In genomic region chr2:214671330-214671850, GRCh38 we compare ENCODE assay signal across 21 cellular contexts.
DNase-seq lines count a peak whose midpoint lies in the region; ATAC-seq, FAIRE-seq and TF ChIP-seq lines count a peak whose summit lies in the region.
"Had no signal": no experiment of that assay in that cellular context is flagged by ENCODE, and none has a peak within 500 bp of the region (broad histone marks: within the 10 kb centered on the region; RNA-seq: fewer than 3 reads in every experiment).

No MANE protein-coding gene starts in this region.

- TF ChIP-seq CTCF in HepG2 (CRISPR knock-in tag; IDR thresholded peaks at IDR 0.05): no peak
- no peak for TF ChIP-seq CTCF in right lobe of liver (IDR thresholded peaks at IDR 0.05)
- TF ChIP-seq CTCF in progenitor cell of endocrine pancreas (IDR thresholded peaks at IDR 0.05; ENCODE audit: unreplicated experiment): no peak
- no peak for TF ChIP-seq CTCF in coronary artery (IDR thresholded peaks at IDR 0.05)

- in situ Hi-C loops in HepG2 (cut with HindIII; ENCODE audit: extremely low pct_ligation_motif_present, low pct_unique_long_range_greater_than_20kb): no loop called here

- intact Hi-C loops in HepG2 (cut with micrococcal nuclease; ENCODE audit: unreplicated experiment): no loop called here
- intact Hi-C loops in right lobe of liver (cut with DNase I): no loop called here

- H3K9me3 ChIP-seq in HepG2 (ENCODE audit: low read length) (no peaks in the 10 kb centered on the region), right lobe of liver (no peaks in the 10 kb centered on the region), adipocyte (ENCODE audit: control insufficient read depth, low read length) (peaks cover 4% of the 10 kb centered on the region), mesodermal cell (ENCODE audit: control insufficient read depth, low read length) (no peaks in the 10 kb centered on the region)
- H3K9me3 ChIP-seq: MG63, Peyer's patch had no signal

- H3K4me1 Mint-ChIP-seq in progenitor cell of endocrine pancreas (ENCODE audit: low read depth): peaks cover 7% of the 10 kb centered on the region
- H3K4me1 Mint-ChIP-seq: CD8-positive, alpha-beta memory T cell had no signal

- BruUV-seq in HepG2 (replicated peaks; lab: Mats Ljungman, UMichigan): no TSS peak

- H3K4me1 ChIP-seq in HepG2 (ENCODE audit: insufficient read depth, low read length) (no peaks in the 10 kb centered on the region), right lobe of liver (no peaks in the 10 kb centered on the region), adipocyte (ENCODE audit: control insufficient read depth, insufficient read depth, low read length) (no peaks in the 10 kb centered on the region), mesodermal cell (ENCODE audit: control insufficient read depth, insufficient read depth, low read length, poor library complexity, severe bottlenecking) (no peaks in the 10 kb centered on the region)
- H3K4me1 ChIP-seq: Peyer's patch had no signal

- no peaks in the 10 kb centered on the region for H3K27me3 Mint-ChIP-seq in progenitor cell of endocrine pancreas

- no peak overlapping the region for H2AFZ ChIP-seq in HepG2 (ENCODE audit: low read length)

- ATAC-seq in HepG2 (no peak; the same call in 1 of the 3 replicates), right lobe of liver (no peak), GM18873 (IDR thresholded peaks at IDR 0.05; ENCODE audit: low FRiP score, unreplicated experiment) (no peak)
- ATAC-seq: Right ventricle myocardium inferior had no signal

- H3K27ac Mint-ChIP-seq in progenitor cell of endocrine pancreas: no peak overlapping the region
- H3K27ac Mint-ChIP-seq: CD8-positive, alpha-beta memory T cell had no signal

- H3K79me2 ChIP-seq in HepG2 (ENCODE audit: insufficient read depth, low read length): no peaks in the 10 kb centered on the region

- H3K9ac ChIP-seq in HepG2 (ENCODE audit: insufficient read depth, low read depth, low read length): no peak overlapping the region
- no peak overlapping the region for H3K9ac ChIP-seq in adipocyte (ENCODE audit: low read length)

- no peak overlapping the region for H3K4me3 ChIP-seq in HepG2 (replicated peaks in 1 of 3; ENCODE audit: insufficient read depth in 1 of 3, low read depth in 2 of 3, low read length in 3 of 3)
- no peak overlapping the region for H3K4me3 ChIP-seq in right lobe of liver
- H3K4me3 ChIP-seq in adipocyte (ENCODE audit: low read length): no peak overlapping the region
- no peak overlapping the region for H3K4me3 ChIP-seq in mesodermal cell (ENCODE audit: extremely low read depth, insufficient read depth, low read length, poor library complexity, severe bottlenecking)
- H3K4me3 ChIP-seq in coronary artery: no peak overlapping the region
- H3K4me3 ChIP-seq: MG63, Peyer's patch had no signal

- TF ChIP-seq EP300 in HepG2 (IDR thresholded peaks at IDR 0.05; ENCODE audit: low read depth in 2 of 2, low read length in 2 of 2) (no peak), HepG2 (CRISPR knock-in tag; IDR thresholded peaks at IDR 0.05; ENCODE audit: borderline replicate concordance) (no peak)

- no peak overlapping the region for H3K4me3 Mint-ChIP-seq in progenitor cell of endocrine pancreas (ENCODE audit: low read depth)
- H3K4me3 Mint-ChIP-seq: CD8-positive, alpha-beta memory T cell had no signal

- TF ChIP-seq POLR2A in HepG2 (IDR thresholded peaks at IDR 0.05; ENCODE audit: insufficient read depth in 1 of 2, low read depth in 2 of 2, low read length in 2 of 2) (no peak), right lobe of liver (IDR thresholded peaks at IDR 0.05) (no peak)

- H3K36me3 Mint-ChIP-seq in progenitor cell of endocrine pancreas (ENCODE audit: insufficient read depth): no peaks in the 10 kb centered on the region

- peak; percentile 31 for DNase-seq in HepG2 (ENCODE audit: low spot score)
- DNase-seq in right lobe of liver: no peak
- DNase-seq in adipocyte (ENCODE audit: low read depth): peak; percentile 19
- DNase-seq in progenitor cell of endocrine pancreas (ENCODE audit: low spot score, unreplicated experiment): no peak
- no peak for DNase-seq in coronary artery (ENCODE audit: low spot score)
- DNase-seq in activated CD4-positive, alpha-beta T cell treated with anti-CD3 and anti-CD28 coated beads, Interleukin-2, amount 50 U/mL, for 48 hours: no peak
- DNase-seq: C1 segment of cervical spinal cord; CD8-positive, alpha-beta memory T cell; IMR-90; MG63; NCI-H1105; NCI-H2081; NCI-H2171 treated with DMSO at 0.1 percent for 48 hours; NCI-H446; NCI-H69; NK-92 treated with Interleukin-12 subunit alpha and Interleukin-12 subunit beta, amount 100 ng/mL, for 24 hours; Peyer's patch had no signal

- no peaks in the 10 kb centered on the region for H3K36me3 ChIP-seq in HepG2 (replicated peaks in 1 of 2; ENCODE audit: control insufficient read depth in 1 of 2, insufficient read depth in 2 of 2, low read length in 2 of 2)
- no peaks in the 10 kb centered on the region for H3K36me3 ChIP-seq in right lobe of liver
- H3K36me3 ChIP-seq in adipocyte (ENCODE audit: control insufficient read depth, insufficient read depth, low read length, severe bottlenecking): no peaks in the 10 kb centered on the region
- no peaks in the 10 kb centered on the region for H3K36me3 ChIP-seq in mesodermal cell (ENCODE audit: control insufficient read depth, insufficient read depth, low read length)
- H3K36me3 ChIP-seq: MG63, Peyer's patch had no signal

- H3K27ac ChIP-seq in HepG2 (ENCODE audit: extremely low read length, insufficient read depth, low read length) (no peak overlapping the region), right lobe of liver (no peak overlapping the region), mesodermal cell (ENCODE audit: low read depth, low read length, severe bottlenecking) (peak overlapping the region; percentile 51), coronary artery (no peak overlapping the region)
- H3K27ac ChIP-seq: Peyer's patch had no signal

- POLR2A ChIA-PET in HepG2 (lab: Yijun Ruan, JAX): no interaction called here

- CTCF ChIA-PET in HepG2 (lab: Yijun Ruan, JAX; ENCODE audit: low intra/inter-chr PET ratio, low total read pairs): no interaction called here

- no peak for TF ChIP-seq RAD21 in HepG2 (CRISPR knock-in tag; IDR thresholded peaks at IDR 0.05)

- no peaks in the 10 kb centered on the region for H4K20me1 ChIP-seq in HepG2 (ENCODE audit: insufficient read depth, low read length)

- H3K9me3 Mint-ChIP-seq in progenitor cell of endocrine pancreas (ENCODE audit: low read depth): peaks cover 6% of the 10 kb centered on the region

- 2% methylated on average over 3 of the region's 3 CpGs for WGBS in HepG2 (ENCODE audit: low lambda C conversion rate)
- WGBS in right lobe of liver (ENCODE audit: insufficient coverage, low coverage, low lambda C conversion rate, missing lambda C conversion rate): 27% methylated on average over 3 of the region's 3 CpGs
- 69 to 85% methylated on average over 2 to 3 of the region's 3 CpGs for WGBS in mesodermal cell (ENCODE audit: insufficient coverage in 2 of 2), 2 experiments

- FAIRE-seq in HepG2 (lab: Jason Lieb, UNC): no peak
- FAIRE-seq: A204.1 had no signal

- H3K27me3 ChIP-seq in HepG2 (ENCODE audit: control insufficient read depth in 1 of 2, insufficient read depth in 2 of 2, low read length in 2 of 2) (no peaks in the 10 kb centered on the region; a peak in 1 of 5 replicates), right lobe of liver (no peaks in the 10 kb centered on the region), adipocyte (replicated peaks; ENCODE audit: control insufficient read depth, insufficient read depth, low read length) (no peaks in the 10 kb centered on the region)
- H3K27me3 ChIP-seq: MG63, Peyer's patch had no signal

- no peak overlapping the region for H3K4me2 ChIP-seq in HepG2 (ENCODE audit: low read depth, low read length)

TF ChIP-seq in HepG2, 621 proteins besides CTCF, POLR2A, EP300 and RAD21 (continues in another document):
- TF ChIP-seq ZNF432 (CRISPR knock-in tag; IDR thresholded peaks at IDR 0.05; ENCODE audit: borderline replicate concordance): no peak
- no peak for TF ChIP-seq ZNF350 (CRISPR knock-in tag; IDR thresholded peaks at IDR 0.05; ENCODE audit: borderline replicate concordance, low read depth)
- no peak for TF ChIP-seq ZNF646 (CRISPR knock-in tag; IDR thresholded peaks at IDR 0.05)

Comparison
In these comparisons a context has a peak if more than half of its experiments do, and no peak if none do; other contexts are left out.
1. DNase-seq: peak in HepG2 (single experiment) and adipocyte (single experiment); none in right lobe of liver (0 of 3), progenitor cell of endocrine pancreas (single experiment), coronary artery (single experiment) and activated CD4-positive, alpha-beta T cell treated with anti-CD3 and anti-CD28 coated beads, Interleukin-2, amount 50 U/mL, for 48 hours (0 of 2).